Comparison of ENCODE assay signal across 9 cellular contexts in genomic region chr2:26173596-26174482, GRCh38. TPM values are rescaled to one million over a fixed set of nuclear protein-coding genes. Genes with fewer than 3 reads are reported as not detected.
DNase-seq lines count a peak whose midpoint lies in the region; ATAC-seq and TF ChIP-seq lines count a peak whose summit lies in the region.
"Had no signal": no experiment of that assay in that cellular context is flagged by ENCODE, and none has a peak within 500 bp of the region (broad histone marks: within the 10 kb centered on the region; RNA-seq: fewer than 3 reads in every experiment).

No MANE protein-coding gene starts in this region.

- H3K9me3 Mint-ChIP-seq in activated CD4-positive, alpha-beta memory T cell treated with anti-CD3 and anti-CD28 coated beads for 36 hours: no peaks in the 10 kb centered on the region

- TF ChIP-seq CTCF in spleen (IDR thresholded peaks at IDR 0.05 in 8 of 11, conservative IDR thresholded peaks at IDR 0.05 in 3 of 11): no peak

- H3K27ac ChIP-seq in iPS-18a (ENCODE audit: low read length) (no peak overlapping the region), spleen (no peak overlapping the region)

- DNase-seq in NCI-H82 (lab: John Stamatoyannopoulos, UW): peak; percentile 41
- DNase-seq in NCI-H82 treated with DMSO at 0.1 percent for 48 hours (lab: John Stamatoyannopoulos, UW; ENCODE audit: unreplicated experiment): no peak
- no peak for DNase-seq in activated CD4-positive, alpha-beta memory T cell treated with anti-CD3 and anti-CD28 coated beads for 36 hours
- DNase-seq in spleen: no peak
- DNase-seq in stimulated activated CD4-positive, alpha-beta T cell treated with anti-CD3 and anti-CD28 coated beads, Interleukin-4, amount 100 ng/mL, for 24 hours: no peak
- DNase-seq in activated CD4-positive, alpha-beta T cell treated with anti-CD3 and anti-CD28 coated beads for 48 hours: no peak
- DNase-seq: NCI-H1436 had no signal

- no peak for ATAC-seq in HG02610 (IDR thresholded peaks at IDR 0.05; ENCODE audit: unreplicated experiment)

- peak overlapping the region; percentile 37 for H3K4me3 Mint-ChIP-seq in activated CD4-positive, alpha-beta memory T cell treated with anti-CD3 and anti-CD28 coated beads for 36 hours

- H3K27me3 ChIP-seq in iPS-18a (ENCODE audit: control insufficient read depth, insufficient read depth, low read length) (peaks cover 9% of the 10 kb centered on the region), spleen (replicated peaks in 1 of 7) (peaks cover 0 to 66% (median 34%) of the 10 kb centered on the region in 7 donors)

- H3K4me3 ChIP-seq in iPS-18a (ENCODE audit: low read length) (peak overlapping the region; percentile 63), spleen (peak overlapping the region in 7 of 8 donors; percentile 15 to 70 (median 41))

- H3K9me3 ChIP-seq in iPS-18a (ENCODE audit: control insufficient read depth, low read depth, low read length): no peaks in the 10 kb centered on the region
- H3K9me3 ChIP-seq in spleen: no peaks in the 10 kb centered on the region

- no peak overlapping the region for H3K27ac Mint-ChIP-seq in activated CD4-positive, alpha-beta memory T cell treated with anti-CD3 and anti-CD28 coated beads for 36 hours

- POLR2A ChIA-PET in activated CD4-positive, alpha-beta memory T cell treated with anti-CD3 and anti-CD28 coated beads for 36 hours (lab: Charles Lee): interaction anchor here (1.0 kb wide), 1 partner anchor 10 kb away, joined by 5 read pairs; no protein-coding TSS in a partner anchor

- peaks cover 27% of the 10 kb centered on the region for H3K27me3 Mint-ChIP-seq in activated CD4-positive, alpha-beta memory T cell treated with anti-CD3 and anti-CD28 coated beads for 36 hours

- 10 to 27% (median 24%) methylated on average over 38 to 58 of the region's 58 CpGs for WGBS in spleen, 5 donors

- peak overlapping the region; percentile 58 for H3K9ac ChIP-seq in iPS-18a (ENCODE audit: low read length)

- TF ChIP-seq POLR2A in spleen (IDR thresholded peaks at IDR 0.05): no peak

- H3K36me3 Mint-ChIP-seq in activated CD4-positive, alpha-beta memory T cell treated with anti-CD3 and anti-CD28 coated beads for 36 hours: peaks cover 1% of the 10 kb centered on the region

- peaks cover 7% of the 10 kb centered on the region for H3K4me1 Mint-ChIP-seq in activated CD4-positive, alpha-beta memory T cell treated with anti-CD3 and anti-CD28 coated beads for 36 hours (ENCODE audit: low read depth)

- intact Hi-C loops in activated CD4-positive, alpha-beta memory T cell treated with anti-CD3 and anti-CD28 coated beads for 36 hours (cut with micrococcal nuclease): loop anchor here (5.0 kb wide), 1 partner anchor 293 kb away; no protein-coding TSS in a partner anchor
- intact Hi-C loops in spleen (cut with DNase I; ENCODE audit: low total_unique reads): no loop called here

- CTCF ChIA-PET in activated CD4-positive, alpha-beta memory T cell treated with anti-CD3 and anti-CD28 coated beads for 36 hours (lab: Charles Lee): interaction anchor here (1.5 to 2.9 kb wide), 2 partner anchors 11 to 12 kb away, joined by 4 to 22 read pairs; no protein-coding TSS in a partner anchor

- H3K36me3 ChIP-seq in iPS-18a (ENCODE audit: control insufficient read depth, low read depth, low read length) (peaks cover 5% of the 10 kb centered on the region), spleen (no peaks in the 10 kb centered on the region)

- H3K4me1 ChIP-seq in iPS-18a (ENCODE audit: control insufficient read depth, low read depth, low read length): peaks cover 8% of the 10 kb centered on the region
- H3K4me1 ChIP-seq in spleen: peaks cover 5 to 32% (median 21%) of the 10 kb centered on the region in 6 donors

RNA-seq across cellular contexts. Expression of gene GAREM2, which starts 1.0 kb away (rescaled TPM):
- 1 to 10 TPM; 1.4 to 2.8 TPM for total RNA-seq in activated CD4-positive, alpha-beta memory T cell treated with anti-CD3 and anti-CD28 coated beads for 36 hours
- total RNA-seq in spleen: 1 to 10 TPM in 5 of 7 donors, under 1 TPM in 2; 0.69 to 2.9 (median 2.0) TPM
- polyA plus RNA-seq in spleen: 1 to 10 TPM in 2 of 3 donors, under 1 TPM in 1; 0.62 to 6.3 (median 1.1) TPM
